Comparison of ENCODE assay signal across 8 cellular contexts in genomic region chr10:10911471-10911921, GRCh38.
DNase-seq lines count a peak whose midpoint lies in the region; ATAC-seq and TF ChIP-seq lines count a peak whose summit lies in the region.

No MANE protein-coding gene starts in this region.

- ATAC-seq in GM18519 (IDR thresholded peaks at IDR 0.05; ENCODE audit: low FRiP score, unreplicated experiment) (no peak), HG03025 (IDR thresholded peaks at IDR 0.05; ENCODE audit: low FRiP score, unreplicated experiment) (no peak), HG03095 (IDR thresholded peaks at IDR 0.05; ENCODE audit: unreplicated experiment) (no peak)

- peak overlapping the region in 1 of 2 donors; percentile 4 for H3K4me3 ChIP-seq in cardiac fibroblast (replicated peaks in 1 of 2; ENCODE audit: low read depth in 2 of 2, low read length in 2 of 2)

- no peak for TF ChIP-seq CTCF in cardiac fibroblast (IDR thresholded peaks at IDR 0.05; ENCODE audit: low read depth, low read length)

- DNase-seq in HK-2 (ENCODE audit: unreplicated experiment): peak; percentile 73
- DNase-seq in cardiac fibroblast (ENCODE audit: low read depth in 2 of 2): peak; percentile 87 to 93
- peak; percentile 90 for DNase-seq in left kidney (ENCODE audit: low read depth, low spot score)
- peak; percentile 72 for DNase-seq in stromal cell of bone marrow (ENCODE audit: low read depth)
- no peak for DNase-seq in central memory CD4-positive, alpha-beta T cell
